Comparison of ENCODE assay signal across 1 cellular context in the genomic region with DNA sequence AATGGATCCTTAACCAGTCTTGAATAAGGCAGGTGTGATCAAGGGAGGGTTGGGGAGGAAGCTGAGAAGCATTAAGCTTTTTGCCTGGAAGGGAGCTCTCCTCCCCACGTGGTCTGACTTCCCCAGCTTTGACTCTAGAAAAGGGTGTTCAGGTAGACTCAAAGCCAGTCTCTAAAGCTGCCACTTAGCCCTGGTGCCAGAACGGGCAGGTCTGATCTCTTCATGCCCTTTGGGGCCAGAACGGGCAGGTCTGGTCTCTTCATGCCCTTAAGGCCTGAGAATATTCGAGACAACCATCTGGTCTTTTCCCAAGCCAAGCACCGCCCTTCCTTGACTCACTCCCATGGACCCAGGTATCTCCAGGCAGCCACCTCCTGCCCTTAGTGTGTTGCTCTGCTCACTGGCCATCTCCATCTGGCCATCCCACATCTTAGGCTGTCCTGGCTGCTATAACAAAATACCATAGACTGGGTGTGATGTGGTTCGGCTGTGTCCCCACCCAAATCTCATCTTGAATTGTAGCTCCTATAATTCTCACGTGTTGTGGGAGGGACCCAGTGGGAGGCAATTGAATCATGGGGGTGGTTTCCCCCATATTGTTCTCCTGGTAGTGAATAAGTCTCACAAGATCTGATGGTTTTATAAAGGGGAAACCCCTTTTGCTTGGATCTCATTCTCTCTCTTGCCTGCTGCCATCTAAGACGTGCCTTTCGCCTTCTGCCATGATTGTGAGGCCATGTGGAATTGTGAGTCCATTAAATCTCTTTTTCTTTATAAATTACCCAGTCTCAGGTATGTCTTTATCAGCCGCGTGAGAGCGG.
TF ChIP-seq lines count a peak whose summit lies in the region.

No MANE protein-coding gene starts in this region.

TF ChIP-seq in H1, 55 proteins besides CTCF, POLR2A, EP300 and RAD21:
- TF ChIP-seq, protein P1, sequence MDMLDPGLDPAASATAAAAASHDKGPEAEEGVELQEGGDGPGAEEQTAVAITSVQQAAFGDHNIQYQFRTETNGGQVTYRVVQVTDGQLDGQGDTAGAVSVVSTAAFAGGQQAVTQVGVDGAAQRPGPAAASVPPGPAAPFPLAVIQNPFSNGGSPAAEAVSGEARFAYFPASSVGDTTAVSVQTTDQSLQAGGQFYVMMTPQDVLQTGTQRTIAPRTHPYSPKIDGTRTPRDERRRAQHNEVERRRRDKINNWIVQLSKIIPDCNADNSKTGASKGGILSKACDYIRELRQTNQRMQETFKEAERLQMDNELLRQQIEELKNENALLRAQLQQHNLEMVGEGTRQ (IDR thresholded peaks at IDR 0.05; ENCODE audit: low read length): 0 out of 2 replicates have a peak, but pooled peaks have one; percentile 31
- TF ChIP-seq EZH2 (IDR thresholded peaks at IDR 0.05; ENCODE audit: low read depth, low read length, severe bottlenecking) (peak; percentile 13), CREB1 (IDR thresholded peaks at IDR 0.05) (no peak)
